2 cellular contexts compared by ENCODE assay signal in the genomic region with DNA sequence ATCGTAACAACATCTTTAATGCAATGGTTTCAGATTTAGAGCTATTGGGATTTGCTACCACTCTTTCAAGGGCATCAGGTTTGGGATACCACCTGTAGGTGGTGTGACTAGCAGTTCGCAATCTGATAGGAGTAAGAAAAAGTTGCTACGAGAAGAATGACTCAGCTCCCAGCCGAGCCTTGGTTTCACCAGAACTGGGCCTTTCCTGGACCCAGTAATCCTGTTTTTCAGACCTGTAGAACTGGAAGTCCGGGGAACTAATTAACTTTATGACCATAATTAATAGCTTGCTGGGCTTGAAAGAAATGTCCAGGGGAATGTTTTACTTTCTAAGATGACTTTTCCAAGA.
TF ChIP-seq lines count a peak whose summit lies in the region.

No MANE protein-coding gene starts in this region.

TF ChIP-seq in A549, 52 proteins besides CTCF, POLR2A, EP300 and RAD21 (continued from another document):
- TF ChIP-seq ZFP36 (IDR thresholded peaks at IDR 0.05; ENCODE audit: borderline replicate concordance, partially characterized antibody) (no peak), PBX3 (IDR thresholded peaks at IDR 0.05) (no peak), RARB (CRISPR knock-in tag; IDR thresholded peaks at IDR 0.05) (no peak), FOXS1 (CRISPR knock-in tag; IDR thresholded peaks at IDR 0.05) (no peak), RNF2 (IDR thresholded peaks at IDR 0.05; ENCODE audit: borderline replicate concordance, low read depth) (no peak), HEYL (CRISPR knock-in tag; IDR thresholded peaks at IDR 0.05) (no peak), ZC3H11A (IDR thresholded peaks at IDR 0.05) (no peak), REST (IDR thresholded peaks at IDR 0.05) (no peak), RFX5 (IDR thresholded peaks at IDR 0.05) (no peak), CEBPB (IDR thresholded peaks at IDR 0.05) (no peak), SMC3 (IDR thresholded peaks at IDR 0.05) (peak; percentile 42; the same call in 2 of the 3 replicates), MAFK (IDR thresholded peaks at IDR 0.05; ENCODE audit: partially characterized antibody) (peak; percentile 73), NFE2L2 (conservative IDR thresholded peaks at IDR 0.05; ENCODE audit: low read length) (peak; percentile 55; the same call in 1 of the 2 replicates), NR3C1 (IDR thresholded peaks at IDR 0.05) (no peak), FOSB (CRISPR knock-in tag; IDR thresholded peaks at IDR 0.05) (no peak), USF2 (IDR thresholded peaks at IDR 0.05) (no peak), ZNF302 (CRISPR knock-in tag; IDR thresholded peaks at IDR 0.05) (no peak), SREBF2 (IDR thresholded peaks at IDR 0.05) (no peak), CHD2 (IDR thresholded peaks at IDR 0.05; ENCODE audit: low read length, partially characterized antibody) (no peak), FOSL2 (IDR thresholded peaks at IDR 0.05) (no peak), FOSL2 (CRISPR knock-in tag; IDR thresholded peaks at IDR 0.05) (peak; percentile 59)

TF ChIP-seq in WTC11, 78 proteins besides CTCF, POLR2A, EP300 and RAD21 (continued from another document):
- TF ChIP-seq NFE2L1 (CRISPR knock-in tag; IDR thresholded peaks at IDR 0.05) (0 out of 2 replicates have a peak, but pooled peaks have one; percentile 62), RORB (CRISPR knock-in tag; IDR thresholded peaks at IDR 0.05) (no peak), ZNF263 (CRISPR knock-in tag; IDR thresholded peaks at IDR 0.05; ENCODE audit: low read depth) (no peak), TP53 (CRISPR knock-in tag; IDR thresholded peaks at IDR 0.05) (no peak), SMAD3 (CRISPR knock-in tag; IDR thresholded peaks at IDR 0.05; ENCODE audit: borderline replicate concordance) (no peak)
- TF ChIP-seq, protein P1, sequence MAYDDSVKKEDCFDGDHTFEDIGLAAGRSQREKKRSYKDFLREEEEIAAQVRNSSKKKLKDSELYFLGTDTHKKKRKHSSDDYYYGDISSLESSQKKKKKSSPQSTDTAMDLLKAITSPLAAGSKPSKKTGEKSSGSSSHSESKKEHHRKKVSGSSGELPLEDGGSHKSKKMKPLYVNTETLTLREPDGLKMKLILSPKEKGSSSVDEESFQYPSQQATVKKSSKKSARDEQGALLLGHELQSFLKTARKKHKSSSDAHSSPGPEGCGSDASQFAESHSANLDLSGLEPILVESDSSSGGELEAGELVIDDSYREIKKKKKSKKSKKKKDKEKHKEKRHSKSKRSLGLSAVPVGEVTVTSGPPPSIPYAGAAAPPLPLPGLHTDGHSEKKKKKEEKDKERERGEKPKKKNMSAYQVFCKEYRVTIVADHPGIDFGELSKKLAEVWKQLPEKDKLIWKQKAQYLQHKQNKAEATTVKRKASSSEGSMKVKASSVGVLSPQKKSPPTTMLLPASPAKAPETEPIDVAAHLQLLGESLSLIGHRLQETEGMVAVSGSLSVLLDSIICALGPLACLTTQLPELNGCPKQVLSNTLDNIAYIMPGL (CRISPR knock-in tag; IDR thresholded peaks at IDR 0.05): 0 out of 2 replicates have a peak, but pooled peaks have one; percentile 6
- TF ChIP-seq, protein P2, sequence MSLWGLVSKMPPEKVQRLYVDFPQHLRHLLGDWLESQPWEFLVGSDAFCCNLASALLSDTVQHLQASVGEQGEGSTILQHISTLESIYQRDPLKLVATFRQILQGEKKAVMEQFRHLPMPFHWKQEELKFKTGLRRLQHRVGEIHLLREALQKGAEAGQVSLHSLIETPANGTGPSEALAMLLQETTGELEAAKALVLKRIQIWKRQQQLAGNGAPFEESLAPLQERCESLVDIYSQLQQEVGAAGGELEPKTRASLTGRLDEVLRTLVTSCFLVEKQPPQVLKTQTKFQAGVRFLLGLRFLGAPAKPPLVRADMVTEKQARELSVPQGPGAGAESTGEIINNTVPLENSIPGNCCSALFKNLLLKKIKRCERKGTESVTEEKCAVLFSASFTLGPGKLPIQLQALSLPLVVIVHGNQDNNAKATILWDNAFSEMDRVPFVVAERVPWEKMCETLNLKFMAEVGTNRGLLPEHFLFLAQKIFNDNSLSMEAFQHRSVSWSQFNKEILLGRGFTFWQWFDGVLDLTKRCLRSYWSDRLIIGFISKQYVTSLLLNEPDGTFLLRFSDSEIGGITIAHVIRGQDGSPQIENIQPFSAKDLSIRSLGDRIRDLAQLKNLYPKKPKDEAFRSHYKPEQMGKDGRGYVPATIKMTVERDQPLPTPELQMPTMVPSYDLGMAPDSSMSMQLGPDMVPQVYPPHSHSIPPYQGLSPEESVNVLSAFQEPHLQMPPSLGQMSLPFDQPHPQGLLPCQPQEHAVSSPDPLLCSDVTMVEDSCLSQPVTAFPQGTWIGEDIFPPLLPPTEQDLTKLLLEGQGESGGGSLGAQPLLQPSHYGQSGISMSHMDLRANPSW (CRISPR knock-in tag; conservative IDR thresholded peaks at IDR 0.05; ENCODE audit: low read depth): no peak
TF ChIP-seq in WTC11: peak in this region for 2.
